19 cellular contexts compared by ENCODE assay signal in genomic region chr3:56413911-56414310, GRCh38. TPM values are rescaled to one million over a fixed set of nuclear protein-coding genes. Genes with fewer than 3 reads are reported as not detected.
"Had no signal": no experiment of that assay in that cellular context is flagged by ENCODE, and none has a peak within 500 bp of the region (broad histone marks: within the 10 kb centered on the region; RNA-seq: fewer than 3 reads in every experiment).

No MANE protein-coding gene starts in this region.

- H3K4me3 ChIP-seq: neural progenitor cell, prostate gland, stomach had no signal

- H3K36me3 ChIP-seq: neural progenitor cell, prostate gland, stomach had no signal

- H3K4me1 ChIP-seq: foreskin keratinocyte, neural progenitor cell, prostate gland, stomach had no signal

- H3K27ac ChIP-seq: epithelial cell of prostate, foreskin keratinocyte, neural progenitor cell, prostate gland, stomach, VCaP had no signal

- ATAC-seq: activated naive CD4-positive, alpha-beta T cell treated with anti-CD3 and anti-CD28 coated beads, Interleukin-2, amount 50 U/mL, for 72 hours; activated T-cell treated with anti-CD3 and anti-CD28 coated beads, Interleukin-2, amount 50 U/mL, for 72 hours; effector memory CD8-positive, alpha-beta T cell; foreskin keratinocyte; left ventricle myocardium superior; right cardiac atrium had no signal

- H3K9ac ChIP-seq: neural progenitor cell had no signal

- H3K27me3 ChIP-seq: foreskin keratinocyte, neural progenitor cell, stomach had no signal

- H3K9me3 Mint-ChIP-seq: activated T-cell treated with anti-CD3 and anti-CD28 coated beads, Interleukin-2, amount 50 U/mL, for 72 hours; effector memory CD8-positive, alpha-beta T cell; neural progenitor cell; T-helper 1 cell treated with Interleukin-12 subunit alpha and Interleukin-12 subunit beta and Interleukin-4 antibody, amounts not matched to agents 30 μg/mL and 1 μg/mL, for 36 hours had no signal

- H3K9me3 ChIP-seq: prostate gland, stomach had no signal

- H3K4me3 Mint-ChIP-seq: activated T-cell treated with anti-CD3 and anti-CD28 coated beads, Interleukin-2, amount 50 U/mL, for 72 hours; effector memory CD8-positive, alpha-beta T cell; neural progenitor cell; T-helper 1 cell treated with Interleukin-12 subunit alpha and Interleukin-12 subunit beta and Interleukin-4 antibody, amounts not matched to agents 30 μg/mL and 1 μg/mL, for 36 hours had no signal

- H3K27ac Mint-ChIP-seq: activated naive CD4-positive, alpha-beta T cell treated with anti-CD3 and anti-CD28 coated beads, Interleukin-2, amount 50 U/mL, for 72 hours; activated T-cell treated with anti-CD3 and anti-CD28 coated beads, Interleukin-2, amount 50 U/mL, for 72 hours; effector memory CD8-positive, alpha-beta T cell; neural progenitor cell; T-helper 1 cell treated with Interleukin-12 subunit alpha and Interleukin-12 subunit beta and Interleukin-4 antibody, amounts not matched to agents 30 μg/mL and 1 μg/mL, for 36 hours had no signal

- H3K36me3 Mint-ChIP-seq: activated naive CD4-positive, alpha-beta T cell treated with anti-CD3 and anti-CD28 coated beads, Interleukin-2, amount 50 U/mL, for 72 hours had no signal

- DNase-seq: activated CD4-positive, alpha-beta T cell treated with anti-CD3 and anti-CD28 coated beads, Interleukin-2, amount 50 U/mL, for 1 hour; activated CD4-positive, CD25-positive, alpha-beta regulatory T cell treated with anti-CD3 and anti-CD28 coated beads, Interleukin-2, amount 50 U/mL, for 72 hours; activated CD8-positive, alpha-beta memory T cell treated with anti-CD3 and anti-CD28 coated beads, Interleukin-2, amount 50 U/mL, for 4 hours; activated gamma-delta T cell; activated T-cell treated with anti-CD3 and anti-CD28 coated beads, Interleukin-2, amount 50 U/mL, for 72 hours; amniotic stem cell; effector memory CD8-positive, alpha-beta T cell; foreskin keratinocyte; hippocampal formation; left ventricle myocardium superior; right cardiac atrium; stomach; trophoblast cell had no signal

RNA-seq across cellular contexts. Expression of gene ERC2, which starts 54.4 kb away (rescaled TPM):
- total RNA-seq: foreskin keratinocyte had no signal
